Comparison of ENCODE assay signal across 8 cellular contexts in genomic region chr3:58237940-58238681, GRCh38. TPM values are rescaled to one million over a fixed set of nuclear protein-coding genes. Genes with fewer than 3 reads are reported as not detected.
DNase-seq lines count a peak whose midpoint lies in the region; ATAC-seq and TF ChIP-seq lines count a peak whose summit lies in the region.

No MANE protein-coding gene starts in this region.

- H3K4me1 ChIP-seq in Panc1 (ENCODE audit: control insufficient read depth, insufficient read depth, low read length), result peaks cover 3% of the 10 kb centered on the region
- H3K4me1 ChIP-seq in neural progenitor cell, result peaks cover 9% of the 10 kb centered on the region
- peaks cover 14% of the 10 kb centered on the region for H3K4me1 ChIP-seq in testis

- TF ChIP-seq CTCF in Panc1 (IDR thresholded peaks at IDR 0.05), result no peak
- TF ChIP-seq CTCF in foreskin fibroblast (IDR thresholded peaks at IDR 0.05; ENCODE audit: low read depth, low read length), result no peak
- TF ChIP-seq CTCF in neural progenitor cell (IDR thresholded peaks at IDR 0.05), result no peak
- no peak for TF ChIP-seq CTCF in testis (IDR thresholded peaks at IDR 0.05)

- intact Hi-C loops in Panc1 (cut with micrococcal nuclease; ENCODE audit: unreplicated experiment), result no loop called here
- intact Hi-C loops in testis (cut with DNase I; ENCODE audit: low total_unique reads), result loop anchor here (10.0 kb wide), 1 partner anchor 57 kb away; no protein-coding TSS in a partner anchor

- no peaks in the 10 kb centered on the region; the same call in 1 of the 2 replicates for H3K36me3 ChIP-seq in Panc1 (ENCODE audit: control insufficient read depth, insufficient read depth, low read length)
- H3K36me3 ChIP-seq in neural progenitor cell, result no peaks in the 10 kb centered on the region
- H3K36me3 ChIP-seq in testis (ENCODE audit: low read depth, missing control alignments), result no peaks in the 10 kb centered on the region

- H4K20me1 ChIP-seq in neural progenitor cell (ENCODE audit: low read depth), result peaks cover 12% of the 10 kb centered on the region

- H3K27ac Mint-ChIP-seq in activated T-helper 17 cell treated with anti-CD3 and anti-CD28 coated beads, Interleukin-2, amount 50 U/mL, for 72 hours, result peak overlapping the region; percentile 62
- H3K27ac Mint-ChIP-seq in neural progenitor cell, result no peak overlapping the region

- peak overlapping the region; percentile 85 for H3K4me3 Mint-ChIP-seq in activated T-helper 17 cell treated with anti-CD3 and anti-CD28 coated beads, Interleukin-2, amount 50 U/mL, for 72 hours
- peak overlapping the region; percentile 92 for H3K4me3 Mint-ChIP-seq in neural progenitor cell

- no peak overlapping the region for H3K9ac ChIP-seq in neural progenitor cell

- H3K27ac ChIP-seq in Panc1 (ENCODE audit: low read length), result peak overlapping the region; percentile 59
- H3K27ac ChIP-seq in neural progenitor cell, result no peak overlapping the region
- H3K27ac ChIP-seq in testis, result peak overlapping the region; percentile 82 to 87

- peaks cover 14% of the 10 kb centered on the region for H3K79me2 ChIP-seq in neural progenitor cell (ENCODE audit: low read depth)

- H2AFZ ChIP-seq in neural progenitor cell (replicated peaks), result peak overlapping the region; percentile 98

- BruUV-seq in Panc1 (replicated peaks; lab: Mats Ljungman, UMichigan), result no TSS peak

- H3K4me2 ChIP-seq in neural progenitor cell, result peak overlapping the region; percentile 86

- in situ Hi-C loops in Panc1 (cut with HindIII; ENCODE audit: low pct_unique_long_range_greater_than_20kb, low sequenced_read_pairs), result no loop called here

- H3K36me3 Mint-ChIP-seq in activated T-helper 17 cell treated with anti-CD3 and anti-CD28 coated beads, Interleukin-2, amount 50 U/mL, for 72 hours (ENCODE audit: low read depth), result no peaks in the 10 kb centered on the region
- H3K36me3 Mint-ChIP-seq in neural progenitor cell, result peaks cover 3% of the 10 kb centered on the region

- H3K9me3 Mint-ChIP-seq in activated T-helper 17 cell treated with anti-CD3 and anti-CD28 coated beads, Interleukin-2, amount 50 U/mL, for 72 hours, result no peaks in the 10 kb centered on the region
- H3K9me3 Mint-ChIP-seq in neural progenitor cell, result no peaks in the 10 kb centered on the region

- WGBS in testis, 2 donors, result 0 to 1% methylated on average over 35 to 53 of the region's 54 CpGs

- H3F3A ChIP-seq in neural progenitor cell (ENCODE audit: low read depth), result peaks cover 5% of the 10 kb centered on the region

- H3K4me3 ChIP-seq in Panc1 (ENCODE audit: low read depth in 2 of 2, low read length in 2 of 2) (peak overlapping the region; percentile 77 to 78), foreskin fibroblast (ENCODE audit: low read depth in 1 of 2, low read length in 2 of 2) (peak overlapping the region; percentile 74 to 87), neural progenitor cell (peak overlapping the region; percentile 91), testis (peak overlapping the region; percentile 77 to 88)

- H3K4me1 Mint-ChIP-seq in activated T-helper 17 cell treated with anti-CD3 and anti-CD28 coated beads, Interleukin-2, amount 50 U/mL, for 72 hours, result peaks cover 5% of the 10 kb centered on the region
- H3K4me1 Mint-ChIP-seq in neural progenitor cell, result peaks cover 13% of the 10 kb centered on the region

- H3K9me3 ChIP-seq in Panc1 (ENCODE audit: control insufficient read depth, insufficient read depth, low read depth, low read length), result no peaks in the 10 kb centered on the region
- H3K9me3 ChIP-seq in neural progenitor cell (ENCODE audit: low read depth), result no peaks in the 10 kb centered on the region
- H3K9me3 ChIP-seq in testis, result no peaks in the 10 kb centered on the region

- peak; percentile 62 for DNase-seq in DMS53 (lab: John Stamatoyannopoulos, UW)
- no peak for DNase-seq in DMS53 treated with DMSO at 0.1 percent for 48 hours (lab: John Stamatoyannopoulos, UW; ENCODE audit: unreplicated experiment)
- DNase-seq in Panc1 (ENCODE audit: low read depth, low spot score), result no peak
- peak; percentile 22 to 71 for DNase-seq in foreskin fibroblast
- DNase-seq in neural progenitor cell (ENCODE audit: low spot score), result peak; percentile 58
- peak; percentile 72 for DNase-seq in testis

- no peak for TF ChIP-seq POLR2A in testis (IDR thresholded peaks at IDR 0.05)

- POLR2A ChIA-PET in Panc1 (lab: Charles Lee), result no interaction called here

- H3K27me3 ChIP-seq in Panc1 (ENCODE audit: control insufficient read depth, insufficient read depth, low read length) (no peaks in the 10 kb centered on the region), neural progenitor cell (peaks cover 59% of the 10 kb centered on the region), testis (no peaks in the 10 kb centered on the region)

- CTCF ChIA-PET in Panc1 (lab: Charles Lee), result interaction anchor here (0.7 kb wide), 1 partner anchor 212 kb away, joined by 14 read pairs; no protein-coding TSS in a partner anchor

- peaks cover 11% of the 10 kb centered on the region for H3K27me3 Mint-ChIP-seq in activated T-helper 17 cell treated with anti-CD3 and anti-CD28 coated beads, Interleukin-2, amount 50 U/mL, for 72 hours
- H3K27me3 Mint-ChIP-seq in neural progenitor cell (ENCODE audit: insufficient read depth, low read depth), result peaks cover 5% of the 10 kb centered on the region

- ATAC-seq in HG02678 (IDR thresholded peaks at IDR 0.05; ENCODE audit: unreplicated experiment) (peak; percentile 34), Panc1 (peak; percentile 69; the same call in 1 of the 2 replicates)
- peak; percentile 63 for ATAC-seq in activated T-helper 17 cell treated with anti-CD3 and anti-CD28 coated beads, Interleukin-2, amount 50 U/mL, for 72 hours (replicated peaks)

RNA-seq across cellular contexts. Expression of gene ABHD6, which starts 0.5 kb away (rescaled TPM):
- 18.9 TPM for total RNA-seq in Panc1 (2021; ENCODE audit: unreplicated experiment)
- polyA plus RNA-seq in Panc1 (2012; ENCODE audit: insufficient read length), result 17.0 TPM
- total RNA-seq in activated T-helper 17 cell treated with anti-CD3 and anti-CD28 coated beads, Interleukin-2, amount 50 U/mL, for 72 hours, result 1 to 10 TPM; 1.8 to 4.9 TPM
- total RNA-seq in neural progenitor cell (ENCODE audit: low replicate concordance), result 18.5 and 21.5 TPM in 2 replicates
- total RNA-seq in testis, result 10 to 100 TPM; 12.1 to 17.8 TPM
- polyA plus RNA-seq in testis (ENCODE audit: insufficient read depth, low read depth, low replicate concordance), result 11.7 TPM

RNA-seq across cellular contexts. Expression of gene DNASE1L3, which starts 27.3 kb away (rescaled TPM):
- not detected for total RNA-seq in Panc1 (2021; ENCODE audit: unreplicated experiment)
- polyA plus RNA-seq in Panc1 (2012; ENCODE audit: insufficient read length), result not detected
- not detected for total RNA-seq in activated T-helper 17 cell treated with anti-CD3 and anti-CD28 coated beads, Interleukin-2, amount 50 U/mL, for 72 hours
- total RNA-seq in neural progenitor cell (ENCODE audit: low replicate concordance), result not detected in 2 replicates
- total RNA-seq in testis, result 1 to 10 TPM; 1.2 to 3.8 TPM
- 8.2 TPM for polyA plus RNA-seq in testis (ENCODE audit: insufficient read depth, low read depth, low replicate concordance)

Comparison
In these comparisons a context has a peak if more than half of its experiments do, and no peak if none do; other contexts are left out.
1. DNase-seq: peak in DMS53 (single experiment), foreskin fibroblast (2 of 2), neural progenitor cell (single experiment) and testis (single experiment); none in DMS53 treated with DMSO at 0.1 percent for 48 hours (single experiment) and Panc1 (single experiment).
2. Peak in every context shown above with its lines, with median percentiles within 50 percentile points of each other: ATAC-seq and H3K4me3 ChIP-seq.